In genomic region chr18:57816208-57816999, GRCh38 we compare ENCODE assay signal across 10 cellular contexts. TPM values are rescaled to one million over a fixed set of nuclear protein-coding genes. Genes with fewer than 3 reads are reported as not detected.
"Had no signal": no experiment of that assay in that cellular context is flagged by ENCODE, and none has a peak within 500 bp of the region (broad histone marks: within the 10 kb centered on the region; RNA-seq: fewer than 3 reads in every experiment).

No MANE protein-coding gene starts in this region.

- DNase-seq: activated CD4-positive, alpha-beta T cell treated with anti-CD3 and anti-CD28 coated beads for 36 hours; activated CD8-positive, alpha-beta T cell treated with anti-CD3 and anti-CD28 coated beads, Interleukin-2, amount 10 ng/mL, durations not matched to agents 7 days and 5 days; activated naive CD4-positive, alpha-beta T cell treated with anti-CD3 and anti-CD28 coated beads for 36 hours; adrenal gland; sigmoid colon; stimulated activated CD4-positive, alpha-beta T cell treated with anti-CD3 and anti-CD28 coated beads, Interleukin-12 subunit alpha, Interleukin-12 subunit beta, amount 100 ng/mL, for 4 hours; stimulated activated naive CD4-positive, alpha-beta T cell treated with Interleukin-2 at 50 U/mL for 16 hours had no signal

- H3K27ac ChIP-seq: adrenal gland, esophagus muscularis mucosa, sigmoid colon, VCaP had no signal

- H3K4me3 ChIP-seq: adrenal gland, esophagus muscularis mucosa, sigmoid colon had no signal

- ATAC-seq: activated CD4-positive, alpha-beta T cell treated with anti-CD3 and anti-CD28 coated beads for 36 hours; activated CD8-positive, alpha-beta T cell treated with anti-CD3 and anti-CD28 coated beads, Interleukin-2, amount 10 ng/mL, durations not matched to agents 7 days and 5 days; activated T-helper 17 cell treated with anti-CD3 and anti-CD28 coated beads, Interleukin-2, amount 50 U/mL, for 72 hours had no signal

- H3K27me3 ChIP-seq: adrenal gland, esophagus muscularis mucosa, sigmoid colon had no signal

- H3K36me3 ChIP-seq: adrenal gland, esophagus muscularis mucosa, sigmoid colon had no signal

- H3K9me3 ChIP-seq: adrenal gland had no signal

RNA-seq across cellular contexts. Expression of gene ATP8B1, which starts 13.3 kb away (rescaled TPM):
- total RNA-seq: activated CD4-positive, alpha-beta T cell treated with anti-CD3 and anti-CD28 coated beads for 36 hours; activated naive CD4-positive, alpha-beta T cell treated with anti-CD3 and anti-CD28 coated beads for 36 hours; activated T-helper 17 cell treated with anti-CD3 and anti-CD28 coated beads, Interleukin-2, amount 50 U/mL, for 72 hours had no signal
